In the genomic region with DNA sequence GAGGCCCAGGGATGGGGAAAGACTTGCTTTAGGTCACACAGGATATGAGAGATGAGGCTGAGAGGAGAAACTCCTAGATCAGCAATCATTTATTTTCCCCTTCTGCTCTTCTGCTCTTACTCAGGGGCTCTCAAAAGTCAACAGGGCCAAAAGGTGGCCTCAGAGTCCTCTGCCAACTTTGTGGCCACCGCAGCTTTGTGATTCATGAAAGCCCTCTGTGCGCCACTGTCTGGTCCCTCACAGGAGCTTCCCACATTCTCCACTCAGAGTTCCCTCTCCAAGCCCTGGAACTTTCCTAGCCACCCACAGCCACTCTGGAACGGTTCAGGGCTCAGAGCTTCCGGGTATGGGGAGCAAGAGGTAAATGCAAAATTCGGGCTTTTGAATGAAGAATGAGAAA, we compare ENCODE assay signal across 15 cellular contexts.
DNase-seq lines count a peak whose midpoint lies in the region; ATAC-seq, FAIRE-seq and TF ChIP-seq lines count a peak whose summit lies in the region.
"Had no signal": no experiment of that assay in that cellular context is flagged by ENCODE, and none has a peak within 500 bp of the region (broad histone marks: within the 10 kb centered on the region; RNA-seq: fewer than 3 reads in every experiment).

No MANE protein-coding gene starts in this region.

- H3K79me2 ChIP-seq in HepG2 (ENCODE audit: insufficient read depth, low read length): no peaks in the 10 kb centered on the region

- H4K20me1 ChIP-seq in HepG2 (ENCODE audit: insufficient read depth, low read length): no peaks in the 10 kb centered on the region
- H4K20me1 ChIP-seq: BLaER1 had no signal

- H3K9ac ChIP-seq in liver (ENCODE audit: low read depth in 1 of 2, low read length in 2 of 2) (no peak overlapping the region), HepG2 (ENCODE audit: insufficient read depth, low read depth, low read length) (no peak overlapping the region)
- H3K9ac ChIP-seq: BLaER1 had no signal

- no peaks in the 10 kb centered on the region for H3K27me3 ChIP-seq in liver (ENCODE audit: control insufficient read depth in 4 of 4, insufficient read depth in 4 of 4, low read length in 3 of 4)
- no peaks in the 10 kb centered on the region for H3K27me3 ChIP-seq in HepG2 (ENCODE audit: control insufficient read depth in 1 of 2, insufficient read depth in 2 of 2, low read length in 2 of 2)
- H3K27me3 ChIP-seq in sigmoid colon: no peaks in the 10 kb centered on the region
- H3K27me3 ChIP-seq: BLaER1 had no signal

- peaks cover 1 to 6% (median 4%) of the 10 kb centered on the region in 4 donors for H3K36me3 ChIP-seq in liver (ENCODE audit: control insufficient read depth in 4 of 4, insufficient read depth in 3 of 4, low read depth in 1 of 4, low read length in 3 of 4)
- H3K36me3 ChIP-seq in HepG2 (replicated peaks in 1 of 2; ENCODE audit: control insufficient read depth in 1 of 2, insufficient read depth in 2 of 2, low read length in 2 of 2): peaks cover 41 to 76% of the 10 kb centered on the region in 2 experiments
- H3K36me3 ChIP-seq in sigmoid colon: no peaks in the 10 kb centered on the region

- CTCF ChIA-PET in HepG2 (lab: Yijun Ruan, JAX; ENCODE audit: low intra/inter-chr PET ratio, low total read pairs): no interaction called here

- TF ChIP-seq CTCF in liver (IDR thresholded peaks at IDR 0.05; ENCODE audit: low read depth, low read length, missing input control) (no peak), HepG2 (CRISPR knock-in tag; IDR thresholded peaks at IDR 0.05) (no peak), nephron (IDR thresholded peaks at IDR 0.05; ENCODE audit: unreplicated experiment in 3 of 3) (no peak), glutamatergic neuron (IDR thresholded peaks at IDR 0.05; ENCODE audit: partially characterized antibody, unreplicated experiment) (no peak), sigmoid colon (IDR thresholded peaks at IDR 0.05) (no peak)

- no peak for TF ChIP-seq RAD21 in liver (IDR thresholded peaks at IDR 0.05)
- no peak for TF ChIP-seq RAD21 in HepG2 (CRISPR knock-in tag; IDR thresholded peaks at IDR 0.05)

- H3K4me1 Mint-ChIP-seq in nephron (peaks cover 55% of the 10 kb centered on the region), glutamatergic neuron (ENCODE audit: low read depth, unreplicated experiment) (peaks cover under 1% of the 10 kb centered on the region)

- no peak for FAIRE-seq in HepG2 (lab: Jason Lieb, UNC)
- FAIRE-seq: A549, GM12891 had no signal

- WGBS in liver: 72% methylated on average over 5 of the region's 5 CpGs
- 97% methylated on average over 5 of the region's 5 CpGs for WGBS in HepG2 (ENCODE audit: low lambda C conversion rate)
- 84 to 89% methylated on average over 5 of the region's 5 CpGs for WGBS in sigmoid colon, 2 donors

- ATAC-seq in HepG2: no peak
- no peak for ATAC-seq in GM18511 (IDR thresholded peaks at IDR 0.05; ENCODE audit: unreplicated experiment)
- ATAC-seq: A549 had no signal

- H3K9me3 Mint-ChIP-seq in nephron: no peaks in the 10 kb centered on the region
- H3K9me3 Mint-ChIP-seq in glutamatergic neuron (ENCODE audit: unreplicated experiment): no peaks in the 10 kb centered on the region
- H3K9me3 Mint-ChIP-seq: H9 had no signal

- H3K4me1 ChIP-seq in liver (ENCODE audit: control insufficient read depth in 4 of 4, insufficient read depth in 4 of 4, low read length in 3 of 4) (peaks cover 0 to 25% (median 17%) of the 10 kb centered on the region in 4 donors), HepG2 (ENCODE audit: insufficient read depth, low read length) (no peaks in the 10 kb centered on the region), sigmoid colon (peaks cover 0 to 3% (median 0%) of the 10 kb centered on the region in 4 donors)
- H3K4me1 ChIP-seq: A549 had no signal

- no peak overlapping the region for H3K4me3 ChIP-seq in liver (ENCODE audit: low read depth in 1 of 3, low read length in 3 of 3)
- no peak overlapping the region for H3K4me3 ChIP-seq in HepG2 (replicated peaks in 1 of 3; ENCODE audit: insufficient read depth in 1 of 3, low read depth in 2 of 3, low read length in 3 of 3)
- no peak overlapping the region for H3K4me3 ChIP-seq in sigmoid colon
- H3K4me3 ChIP-seq: A549, BLaER1 had no signal

- H3K27ac Mint-ChIP-seq in nephron (peak overlapping the region in 2 of 3 experiments; percentile 78 to 79), glutamatergic neuron (ENCODE audit: unreplicated experiment) (no peak overlapping the region)
- H3K27ac Mint-ChIP-seq: H9 had no signal

- TF ChIP-seq POLR2A in HepG2 (IDR thresholded peaks at IDR 0.05; ENCODE audit: insufficient read depth in 1 of 2, low read depth in 2 of 2, low read length in 2 of 2): no peak
- no peak for TF ChIP-seq POLR2A in sigmoid colon (IDR thresholded peaks at IDR 0.05)

- TF ChIP-seq EP300 in HepG2 (IDR thresholded peaks at IDR 0.05; ENCODE audit: low read depth in 2 of 2, low read length in 2 of 2) (no peak), HepG2 (CRISPR knock-in tag; IDR thresholded peaks at IDR 0.05; ENCODE audit: borderline replicate concordance) (no peak), sigmoid colon (IDR thresholded peaks at IDR 0.05) (no peak)

- H3K4me2 ChIP-seq in HepG2 (ENCODE audit: low read depth, low read length): no peak overlapping the region
- H3K4me2 ChIP-seq: A549, BLaER1 had no signal

- peak overlapping the region; percentile 53 to 71 for H3K27ac ChIP-seq in liver (ENCODE audit: low read depth in 1 of 2, low read length in 2 of 2)
- no peak overlapping the region for H3K27ac ChIP-seq in HepG2 (ENCODE audit: extremely low read length, insufficient read depth, low read length)
- no peak overlapping the region for H3K27ac ChIP-seq in sigmoid colon
- H3K27ac ChIP-seq: A549, BLaER1 had no signal

- H3K9me3 ChIP-seq in liver (ENCODE audit: control insufficient read depth in 4 of 4, low read length in 3 of 4): no peaks in the 10 kb centered on the region
- H3K9me3 ChIP-seq in HepG2 (ENCODE audit: low read length): no peaks in the 10 kb centered on the region
- no peaks in the 10 kb centered on the region for H3K9me3 ChIP-seq in sigmoid colon
- H3K9me3 ChIP-seq: A549, BLaER1 had no signal

- no TSS peak for BruUV-seq in HepG2 (replicated peaks; lab: Mats Ljungman, UMichigan)

- POLR2A ChIA-PET in HepG2 (lab: Yijun Ruan, JAX): no interaction called here

- H3K36me3 Mint-ChIP-seq in nephron (ENCODE audit: low read depth): peaks cover 17% of the 10 kb centered on the region
- no peaks in the 10 kb centered on the region for H3K36me3 Mint-ChIP-seq in glutamatergic neuron (ENCODE audit: unreplicated experiment)

- DNase-seq in HepG2 (ENCODE audit: low spot score) (no peak), RPMI7951 (ENCODE audit: low read depth) (peak; percentile 69), glutamatergic neuron (no peak), sigmoid colon (no peak)
- DNase-seq: AML-193, Calu3, DMS 273 treated with DMSO at 0.1 percent for 48 hours, GOT3, H9 had no signal

- intact Hi-C loops in HepG2 (cut with micrococcal nuclease; ENCODE audit: unreplicated experiment): loop anchor here (5.0 kb wide), 1 partner anchor 130 kb away; no protein-coding TSS in a partner anchor
- intact Hi-C loops in sigmoid colon (cut with DNase I): no loop called here

- H2AFZ ChIP-seq in HepG2 (ENCODE audit: low read length): no peak overlapping the region

- H3K4me3 Mint-ChIP-seq in nephron (no peak overlapping the region), glutamatergic neuron (ENCODE audit: unreplicated experiment) (no peak overlapping the region)
- H3K4me3 Mint-ChIP-seq: H9 had no signal

- in situ Hi-C loops in HepG2 (cut with HindIII; ENCODE audit: extremely low pct_ligation_motif_present, low pct_unique_long_range_greater_than_20kb): no loop called here

- H3K27me3 Mint-ChIP-seq in nephron (ENCODE audit: low read depth) (peaks cover 11% of the 10 kb centered on the region), glutamatergic neuron (ENCODE audit: unreplicated experiment) (peaks cover 7% of the 10 kb centered on the region)

TF ChIP-seq in liver, 16 proteins besides CTCF, POLR2A, EP300 and RAD21 (continues in another document):
- TF ChIP-seq YY1 (IDR thresholded peaks at IDR 0.05): no peak
- TF ChIP-seq EGR1 (IDR thresholded peaks at IDR 0.05; ENCODE audit: low read depth in 2 of 2): no peak
- TF ChIP-seq GABPA (IDR thresholded peaks at IDR 0.05 in 1 of 2, conservative IDR thresholded peaks at IDR 0.05 in 1 of 2): no peak
- no peak for TF ChIP-seq JUND (IDR thresholded peaks at IDR 0.05)
- TF ChIP-seq NR2F2 (IDR thresholded peaks at IDR 0.05): no peak
- TF ChIP-seq FOXA1 (IDR thresholded peaks at IDR 0.05): no peak
- no peak for TF ChIP-seq SP1 (IDR thresholded peaks at IDR 0.05)
- TF ChIP-seq FOXA2 (IDR thresholded peaks at IDR 0.05): no peak
- TF ChIP-seq MAX (IDR thresholded peaks at IDR 0.05): no peak
- no peak for TF ChIP-seq RXRA (IDR thresholded peaks at IDR 0.05)
- TF ChIP-seq TAF1 (conservative IDR thresholded peaks at IDR 0.05): no peak

TF ChIP-seq in HepG2, 621 proteins besides CTCF, POLR2A, EP300 and RAD21 (continues in another document):
- TF ChIP-seq, protein P1, sequence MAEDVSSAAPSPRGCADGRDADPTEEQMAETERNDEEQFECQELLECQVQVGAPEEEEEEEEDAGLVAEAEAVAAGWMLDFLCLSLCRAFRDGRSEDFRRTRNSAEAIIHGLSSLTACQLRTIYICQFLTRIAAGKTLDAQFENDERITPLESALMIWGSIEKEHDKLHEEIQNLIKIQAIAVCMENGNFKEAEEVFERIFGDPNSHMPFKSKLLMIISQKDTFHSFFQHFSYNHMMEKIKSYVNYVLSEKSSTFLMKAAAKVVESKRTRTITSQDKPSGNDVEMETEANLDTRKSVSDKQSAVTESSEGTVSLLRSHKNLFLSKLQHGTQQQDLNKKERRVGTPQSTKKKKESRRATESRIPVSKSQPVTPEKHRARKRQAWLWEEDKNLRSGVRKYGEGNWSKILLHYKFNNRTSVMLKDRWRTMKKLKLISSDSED (CRISPR knock-in tag; IDR thresholded peaks at IDR 0.05): no peak
- no peak for TF ChIP-seq PPARG (CRISPR knock-in tag; conservative IDR thresholded peaks at IDR 0.05)
- TF ChIP-seq ZNF180 (CRISPR knock-in tag; IDR thresholded peaks at IDR 0.05; ENCODE audit: borderline replicate concordance, low read depth): no peak

Comparison
In these comparisons a context has a peak if more than half of its experiments do, and no peak if none do; other contexts are left out.
1. H3K27ac ChIP-seq: peak in liver (2 of 2); none in HepG2 (single experiment) and sigmoid colon (0 of 4).